Comparison of ENCODE assay signal across 1 cellular context in the genomic region with DNA sequence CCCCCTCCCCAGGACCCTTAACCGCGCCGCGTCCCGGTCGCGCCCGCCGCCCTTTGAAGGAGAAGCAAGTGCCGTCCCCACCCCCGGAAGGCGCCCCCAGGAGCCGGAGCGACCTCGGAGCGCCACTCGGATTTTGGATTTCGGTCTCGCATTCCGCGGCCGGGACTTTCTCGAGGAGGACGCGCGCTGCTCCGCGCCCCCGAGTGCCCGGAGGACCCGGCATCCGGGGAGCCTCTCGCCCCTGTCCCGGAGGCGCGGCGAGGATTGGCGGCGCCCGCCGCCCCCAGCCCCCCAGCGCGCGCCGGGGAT.
TF ChIP-seq lines count a peak whose summit lies in the region.

No MANE protein-coding gene starts in this region.

TF ChIP-seq in endothelial cell of umbilical vein, 7 proteins besides CTCF, POLR2A, EP300 and RAD21:
- TF ChIP-seq FOS (IDR thresholded peaks at IDR 0.05; ENCODE audit: borderline replicate concordance, insufficient read depth, low read length) (no peak), MYC (IDR thresholded peaks at IDR 0.05; ENCODE audit: low read depth, low read length) (no peak), EZH2 (IDR thresholded peaks at IDR 0.05; ENCODE audit: borderline replicate concordance, low read depth, low read length, severe bottlenecking) (no peak), JUN (IDR thresholded peaks at IDR 0.05; ENCODE audit: borderline replicate concordance, insufficient read depth, insufficient read length, low read depth) (no peak), GATA2 (IDR thresholded peaks at IDR 0.05; ENCODE audit: insufficient read depth, insufficient read length, low read depth, low read length) (no peak), POLR2AphosphoS5 (IDR thresholded peaks at IDR 0.05; ENCODE audit: insufficient read depth, low read depth, low read length) (no peak)
- TF ChIP-seq, protein P1, sequence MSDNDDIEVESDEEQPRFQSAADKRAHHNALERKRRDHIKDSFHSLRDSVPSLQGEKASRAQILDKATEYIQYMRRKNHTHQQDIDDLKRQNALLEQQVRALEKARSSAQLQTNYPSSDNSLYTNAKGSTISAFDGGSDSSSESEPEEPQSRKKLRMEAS (IDR thresholded peaks at IDR 0.05; ENCODE audit: insufficient read depth, insufficient read length), result no peak
